25 cellular contexts compared by ENCODE assay signal in genomic region chr17:80419255-80419654, GRCh38. TPM values are rescaled to one million over a fixed set of nuclear protein-coding genes. Genes with fewer than 3 reads are reported as not detected.
"Had no signal": no experiment of that assay in that cellular context is flagged by ENCODE, and none has a peak within 500 bp of the region (broad histone marks: within the 10 kb centered on the region; RNA-seq: fewer than 3 reads in every experiment).

No MANE protein-coding gene starts in this region.

- H3K36me3 ChIP-seq: pancreas, thoracic aorta had no signal

- H3K27ac ChIP-seq: body of pancreas, left lung, neutrophil, pancreas, sigmoid colon, thoracic aorta, upper lobe of right lung had no signal

- H3K36me3 Mint-ChIP-seq: activated CD4-positive, alpha-beta memory T cell treated with anti-CD3 and anti-CD28 coated beads for 36 hours had no signal

- DNase-seq: activated B cell treated with CpG ODN at 0.5 μM for 24 hours; activated CD4-positive, alpha-beta memory T cell treated with anti-CD3 and anti-CD28 coated beads for 36 hours; activated CD4-positive, alpha-beta T cell treated with anti-CD3 and anti-CD28 coated beads for 4 hours; activated T-cell treated with anti-CD3 and anti-CD28 coated beads, Interleukin-2, amount 50 U/mL, for 48 hours; anterior cingulate cortex; body of pancreas; dermis blood vessel endothelial cell; effector CD8-positive, alpha-beta T cell; erythroblast; foreskin melanocyte; hippocampal formation; kidney glomerular epithelial cell; naive thymus-derived CD4-positive, alpha-beta T cell; sigmoid colon; stimulated activated CD4-positive, alpha-beta T cell treated with anti-CD3 and anti-CD28 coated beads, Interleukin-15, amount 100 ng/mL, for 24 hours; stimulated activated naive CD4-positive, alpha-beta T cell; T1000; upper lobe of right lung had no signal

- H3K9me3 Mint-ChIP-seq: activated B cell treated with CpG ODN at 0.5 μM for 24 hours; activated CD4-positive, alpha-beta memory T cell treated with anti-CD3 and anti-CD28 coated beads for 36 hours; activated naive CD4-positive, alpha-beta T cell treated with anti-CD3 and anti-CD28 coated beads, Interleukin-2, amount 50 U/mL, for 24 hours; T-helper 1 cell treated with Interleukin-12 subunit alpha and Interleukin-12 subunit beta and Interleukin-4 antibody, amounts not matched to agents 30 μg/mL and 1 μg/mL, for 36 hours had no signal

- H3K27ac Mint-ChIP-seq: activated B cell treated with CpG ODN at 0.5 μM for 24 hours; activated CD4-positive, alpha-beta memory T cell treated with anti-CD3 and anti-CD28 coated beads for 36 hours; activated naive CD4-positive, alpha-beta T cell treated with anti-CD3 and anti-CD28 coated beads, Interleukin-2, amount 50 U/mL, for 24 hours; T-helper 1 cell treated with Interleukin-12 subunit alpha and Interleukin-12 subunit beta and Interleukin-4 antibody, amounts not matched to agents 30 μg/mL and 1 μg/mL, for 36 hours had no signal

- ATAC-seq: body of pancreas; left lung; naive thymus-derived CD4-positive, alpha-beta T cell; pancreas; upper lobe of right lung had no signal

- H3K27me3 Mint-ChIP-seq: activated naive CD4-positive, alpha-beta T cell treated with anti-CD3 and anti-CD28 coated beads, Interleukin-2, amount 50 U/mL, for 24 hours had no signal

- H3K4me3 Mint-ChIP-seq: activated B cell treated with CpG ODN at 0.5 μM for 24 hours; activated CD4-positive, alpha-beta memory T cell treated with anti-CD3 and anti-CD28 coated beads for 36 hours; activated naive CD4-positive, alpha-beta T cell treated with anti-CD3 and anti-CD28 coated beads, Interleukin-2, amount 50 U/mL, for 24 hours; T-helper 1 cell treated with Interleukin-12 subunit alpha and Interleukin-12 subunit beta and Interleukin-4 antibody, amounts not matched to agents 30 μg/mL and 1 μg/mL, for 36 hours had no signal

- H3K27me3 ChIP-seq: body of pancreas, pancreas, sigmoid colon, upper lobe of right lung had no signal

- H3K9me3 ChIP-seq: body of pancreas, left lung, neutrophil, pancreas, sigmoid colon, thoracic aorta, upper lobe of right lung had no signal

- H3K4me3 ChIP-seq: body of pancreas, left lung, pancreas, sigmoid colon, smooth muscle cell, thoracic aorta, upper lobe of right lung had no signal

- H3K4me2 ChIP-seq: smooth muscle cell had no signal

RNA-seq across cellular contexts. Expression of gene NPTX1, which starts 57.2 kb away (rescaled TPM):
- polyA plus RNA-seq: naive thymus-derived CD4-positive, alpha-beta T cell had no signal
